In genomic region chr12:53625946-53626701, GRCh38 we compare ENCODE assay signal across 8 cellular contexts. TPM values are rescaled to one million over a fixed set of nuclear protein-coding genes. Genes with fewer than 3 reads are reported as not detected.
DNase-seq lines count a peak whose midpoint lies in the region; ATAC-seq and TF ChIP-seq lines count a peak whose summit lies in the region.

ATF7 (minus strand) TSS chr12:53626382; CDS start chr12:53601000, 25,382 bp downstream.

- H3K4me1 ChIP-seq in ovary (ENCODE audit: insufficient read depth) (peaks cover 6% of the 10 kb centered on the region), thyroid gland (peaks cover 28 to 32% of the 10 kb centered on the region in 2 donors)

- H3K27ac ChIP-seq in ovary = peak within 1 kb of the TSS; percentile 63 to 93
- peak within 1 kb of the TSS; percentile 76 to 92 (median 91) for H3K27ac ChIP-seq in thyroid gland

- intact Hi-C loops in Right ventricle myocardium inferior (cut with DNase I) = loop anchor here (1.0 to 5.0 kb wide), 4 partner anchors 33 to 82 kb away; partner anchors contain the start of gene ATP5MC2
- intact Hi-C loops in ovary (cut with DNase I) = loop anchor here in 2 of 4 donors (5.0 to 10.0 kb wide), 2 partner anchors 49 to 51 kb away; partner anchors contain the start of gene ATP5MC2 (in 2 of the 2)
- intact Hi-C loops in thyroid gland (cut with DNase I) = loop anchor here (5.0 kb wide), 1 partner anchor 51 kb away; the partner anchor contains the start of gene ATP5MC2

- TF ChIP-seq POLR2A in ovary (IDR thresholded peaks at IDR 0.05) (peak; percentile 79), thyroid gland (IDR thresholded peaks at IDR 0.05) (peak in 1 of 2 donors; percentile 78)

- no peak for TF ChIP-seq EP300 in ovary (IDR thresholded peaks at IDR 0.05)

- WGBS in ovary, 3 donors = 0 to 1% (median 1%) methylated on average over 48 of the region's 48 CpGs
- 0 to 1% methylated on average over 38 to 47 of the region's 48 CpGs for WGBS in thyroid gland, 2 donors

- peak; percentile 95 for ATAC-seq in HG02759 (IDR thresholded peaks at IDR 0.05; ENCODE audit: unreplicated experiment)
- peak; percentile 98 for ATAC-seq in Right ventricle myocardium inferior

- H3K27me3 ChIP-seq in ovary = no peaks in the 10 kb centered on the region
- H3K27me3 ChIP-seq in thyroid gland = no peaks in the 10 kb centered on the region

- H3K9me3 ChIP-seq in ovary = no peaks in the 10 kb centered on the region
- H3K9me3 ChIP-seq in thyroid gland = no peaks in the 10 kb centered on the region

- DNase-seq in GM12864 (ENCODE audit: low read depth) = peak; percentile 94
- DNase-seq in NCI-H1417 (lab: John Stamatoyannopoulos, UW) = peak; percentile 99 to 100 (median 100)
- peak; percentile 94 to 97 for DNase-seq in SW 1271 (lab: John Stamatoyannopoulos, UW)
- peak; percentile 98 for DNase-seq in activated naive CD8-positive, alpha-beta T cell treated with anti-CD3 and anti-CD28 coated beads, Interleukin-2, amount 50 U/mL, for 16 hours (ENCODE audit: low read depth, low spot score)
- DNase-seq in Right ventricle myocardium inferior (ENCODE audit: missing footprints) = peak; percentile 99
- peak; percentile 98 to 100 (median 99) for DNase-seq in ovary
- DNase-seq in thyroid gland = peak; percentile 97 to 98

- peak within 1 kb of the TSS; percentile 86 for H3K4me3 ChIP-seq in GM12864 (ENCODE audit: low read depth, low read length)
- peak within 1 kb of the TSS; percentile 74 for H3K4me3 ChIP-seq in ovary
- H3K4me3 ChIP-seq in thyroid gland (replicated peaks in 1 of 3) = peak within 1 kb of the TSS; percentile 34 to 50 (median 37)

- no peaks in the 10 kb centered on the region for H3K36me3 ChIP-seq in ovary
- no peaks in the 10 kb centered on the region for H3K36me3 ChIP-seq in thyroid gland

- TF ChIP-seq CTCF in GM12864 (IDR thresholded peaks at IDR 0.05; ENCODE audit: low read depth, low read length, missing control alignments) = no peak
- TF ChIP-seq CTCF in ovary (IDR thresholded peaks at IDR 0.05) = peak in 1 of 3 donors; percentile 24
- TF ChIP-seq CTCF in thyroid gland (IDR thresholded peaks at IDR 0.05) = no peak

RNA-seq across cellular contexts. Expression of gene ATF7, which starts in this region (rescaled TPM):
- total RNA-seq in Right ventricle myocardium inferior (39.8 TPM), ovary (10 to 100 TPM; 19.8 to 60.8 (median 41.3) TPM), thyroid gland (10 to 100 TPM; 21.3 to 40.1 (median 37.6) TPM)
- polyA plus RNA-seq in ovary = 10 to 100 TPM; 25.1 to 68.5 TPM

Comparison
In these comparisons a context has a peak if more than half of its experiments do, and no peak if none do; other contexts are left out.
1. Peak in every context shown above with its lines: DNase-seq, ATAC-seq, H3K4me3 ChIP-seq and H3K27ac ChIP-seq.